Comparison of ENCODE assay signal across 8 cellular contexts in the genomic region with DNA sequence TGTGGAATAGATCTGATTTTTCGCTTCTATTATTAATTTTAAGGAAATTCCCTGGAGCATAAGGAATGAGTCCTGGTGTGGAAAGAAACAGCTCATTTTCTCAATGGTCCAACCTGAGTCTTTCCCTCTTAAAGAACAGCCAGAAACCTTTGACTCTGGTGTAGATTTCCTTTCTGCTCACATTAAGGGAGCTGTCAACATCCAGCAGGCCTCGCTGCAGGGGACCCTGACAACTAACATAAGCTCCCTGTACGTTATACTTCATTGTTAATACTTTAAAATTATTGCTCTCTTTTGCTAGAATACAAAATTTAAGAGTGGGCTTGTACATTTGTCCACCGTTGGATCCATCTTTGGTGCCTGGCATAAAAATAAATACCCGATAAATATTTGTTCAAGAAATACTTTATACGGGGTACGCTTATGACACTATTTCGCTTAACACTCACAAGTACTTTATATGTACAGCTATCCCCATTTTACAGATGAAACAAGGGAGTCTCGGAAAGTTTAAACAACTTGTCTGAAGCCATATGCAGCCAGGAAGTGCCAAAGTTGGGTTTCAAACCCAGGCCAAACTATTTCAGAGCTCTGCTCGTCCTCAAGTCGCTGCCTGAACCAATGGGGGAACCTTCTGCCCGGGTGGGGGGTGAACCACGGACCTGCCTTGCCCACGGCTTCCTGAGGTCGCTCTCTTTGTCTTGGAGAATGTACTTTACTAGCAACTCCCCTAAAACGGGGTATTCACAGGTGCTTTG. TPM values are rescaled to one million over a fixed set of nuclear protein-coding genes. Genes with fewer than 3 reads are reported as not detected.
DNase-seq lines count a peak whose midpoint lies in the region; ATAC-seq and TF ChIP-seq lines count a peak whose summit lies in the region.

No MANE protein-coding gene starts in this region.

- no peaks in the 10 kb centered on the region for H3K9me3 ChIP-seq in esophagus (ENCODE audit: control insufficient read depth in 2 of 2, insufficient read depth in 1 of 2, low read depth in 1 of 2, low read length in 1 of 2)
- no peaks in the 10 kb centered on the region for H3K9me3 ChIP-seq in neural cell (ENCODE audit: low read length)

- no peaks in the 10 kb centered on the region for H3K9me2 ChIP-seq in neural cell (ENCODE audit: insufficient read depth, low read length)

- H3K4me2 ChIP-seq in neural cell (ENCODE audit: low read length), result peak overlapping the region; percentile 98

- peaks cover 5% of the 10 kb centered on the region for H3F3A ChIP-seq in neural cell (ENCODE audit: insufficient read depth, low read length, poor library complexity, severe bottlenecking)

- peaks cover 0 to 2% of the 10 kb centered on the region in 2 donors for H3K36me3 ChIP-seq in esophagus (ENCODE audit: control insufficient read depth in 2 of 2, insufficient read depth in 2 of 2, low read length in 1 of 2)
- peaks cover 12% of the 10 kb centered on the region for H3K36me3 ChIP-seq in neural cell (ENCODE audit: insufficient read depth, low read length)

- peak overlapping the region; percentile 84 to 87 for H3K4me3 ChIP-seq in esophagus (ENCODE audit: low read depth in 1 of 2, low read length in 2 of 2)
- peak overlapping the region; percentile 89 for H3K4me3 ChIP-seq in neural cell (ENCODE audit: low read length)

- H2AFZ ChIP-seq in neural cell (ENCODE audit: low read depth, low read length), result peak overlapping the region; percentile 100

- ATAC-seq in HG03196 (IDR thresholded peaks at IDR 0.05; ENCODE audit: unreplicated experiment), result peak; percentile 14

- TF ChIP-seq CTCF in neural cell (IDR thresholded peaks at IDR 0.05; ENCODE audit: poor library complexity, severe bottlenecking), result no peak

- no peak for TF ChIP-seq EP300 in neural cell (conservative IDR thresholded peaks at IDR 0.05; ENCODE audit: poor library complexity, severe bottlenecking)

- TF ChIP-seq RAD21 in neural cell (conservative IDR thresholded peaks at IDR 0.05), result no peak

- peak overlapping the region; percentile 99 for H3K9ac ChIP-seq in neural cell (ENCODE audit: low read length)

- H4K20me1 ChIP-seq in neural cell (ENCODE audit: insufficient read depth), result no peaks in the 10 kb centered on the region

- H3K27me3 ChIP-seq in esophagus (ENCODE audit: control insufficient read depth in 1 of 2, insufficient read depth in 2 of 2, low read length in 2 of 2), result no peaks in the 10 kb centered on the region
- H3K27me3 ChIP-seq in neural cell (ENCODE audit: insufficient read depth, low read depth, low read length), result no peaks in the 10 kb centered on the region

- DNase-seq in stimulated activated CD4-positive, alpha-beta T cell treated with anti-CD3 and anti-CD28 coated beads, Interleukin-12 subunit alpha, Interleukin-12 subunit beta, amount 100 ng/mL, for 48 hours (ENCODE audit: low read depth in 2 of 3, low spot score in 1 of 3), result peak in 2 of 3 donors; percentile 8 to 26
- no peak for DNase-seq in stimulated activated CD4-positive, alpha-beta T cell treated with anti-CD3 and anti-CD28 coated beads, Interleukin-2, amount 100 ng/mL, for 48 hours
- peak in 3 of 5 experiments; percentile 6 to 70 (median 38) for DNase-seq in T-helper 2 cell
- DNase-seq in NCI-H446 (lab: John Stamatoyannopoulos, UW), result no peak
- DNase-seq in NCI-H1048 (lab: John Stamatoyannopoulos, UW), result no peak

- H3K79me2 ChIP-seq in neural cell (replicated peaks; ENCODE audit: insufficient read depth, low read length), result peaks cover 63% of the 10 kb centered on the region

- 8 to 10% methylated on average over 16 of the region's 16 CpGs for WGBS in esophagus, 2 donors

- H3K27ac ChIP-seq in esophagus (ENCODE audit: low read depth in 2 of 2, low read length in 1 of 2) (peak overlapping the region; percentile 91 to 92), neural cell (ENCODE audit: low read length) (peak overlapping the region; percentile 98)

- peaks cover 0 to 4% of the 10 kb centered on the region in 2 donors for H3K4me1 ChIP-seq in esophagus (ENCODE audit: control insufficient read depth in 2 of 2, insufficient read depth in 2 of 2, low read length in 1 of 2)

TF ChIP-seq in neural cell, 6 proteins besides CTCF, POLR2A, EP300 and RAD21:
- no peak for TF ChIP-seq REST (IDR thresholded peaks at IDR 0.05; ENCODE audit: borderline replicate concordance)
- TF ChIP-seq EZH2 (IDR thresholded peaks at IDR 0.05; ENCODE audit: borderline replicate concordance, insufficient read depth, low read length, poor library complexity, severe bottlenecking), result no peak
- TF ChIP-seq POLR2AphosphoS5 (IDR thresholded peaks at IDR 0.05), result no peak

RNA-seq across cellular contexts. Expression of gene SMARCE1, which starts 0.6 kb away (rescaled TPM):
- polyA plus RNA-seq in esophagus, result 10 to 100 TPM; 57.2 to 57.8 TPM
- 245 and 248 TPM in 2 replicates for polyA plus RNA-seq in neural cell
- polyA minus RNA-seq in neural cell, result 241 and 295 TPM in 2 replicates

RNA-seq across cellular contexts. Expression of gene KRT222, which starts 18.0 kb away (rescaled TPM):
- polyA plus RNA-seq in esophagus (under 1 TPM; 0.43 to 0.59 TPM), neural cell (13.6 and 15.1 TPM in 2 replicates)
- 8.5 and 10.3 TPM in 2 replicates for polyA minus RNA-seq in neural cell

RNA-seq across cellular contexts. Expression of gene KRT24, which starts 56.6 kb away (rescaled TPM):
- polyA plus RNA-seq in esophagus (100 to 1,000 TPM; 116 to 229 TPM), neural cell (0.83 TPM in 1 of 2 replicates, not detected in the other)
- polyA minus RNA-seq in neural cell, result not detected in 2 replicates

Comparison
In these comparisons a context has a peak if more than half of its experiments do, and no peak if none do; other contexts are left out.
1. DNase-seq: peak in stimulated activated CD4-positive, alpha-beta T cell treated with anti-CD3 and anti-CD28 coated beads, Interleukin-12 subunit alpha, Interleukin-12 subunit beta, amount 100 ng/mL, for 48 hours (2 of 3) and T-helper 2 cell (3 of 5); none in stimulated activated CD4-positive, alpha-beta T cell treated with anti-CD3 and anti-CD28 coated beads, Interleukin-2, amount 100 ng/mL, for 48 hours (0 of 2), NCI-H446 (0 of 2) and NCI-H1048 (single experiment).
2. RNA of gene KRT24, which starts 56.6 kb away (polyA plus RNA-seq): 116 to 229 TPM in esophagus; 0.83 TPM in neural cell; every median in the first group is over 10 times any median in the second.